Comparison of ENCODE assay signal across 8 cellular contexts in genomic region chr6:30541515-30542403, GRCh38. TPM values are rescaled to one million over a fixed set of nuclear protein-coding genes. Genes with fewer than 3 reads are reported as not detected.
A peak's percentile ranks its signal among the peaks of the same experiment; 100 is the strongest.
DNase-seq lines count a peak whose midpoint lies in the region; ATAC-seq and TF ChIP-seq lines count a peak whose summit lies in the region.

No MANE protein-coding gene starts in this region.

- no peak for TF ChIP-seq POLR2A in NB4 (IDR thresholded peaks at IDR 0.05; ENCODE audit: extremely low read depth, insufficient read length)

- DNase-seq in SIG-M5 treated with dmso at 0.1 percent for 504 hours (lab: John Stamatoyannopoulos, UW; ENCODE audit: unreplicated experiment) = peak; percentile 72
- no peak for DNase-seq in SIG-M5 (lab: John Stamatoyannopoulos, UW)
- peak; percentile 90 for DNase-seq in NB4 (ENCODE audit: low read depth)
- peak; percentile 76 for DNase-seq in activated naive CD4-positive, alpha-beta T cell treated with anti-CD3 and anti-CD28 coated beads, Interleukin-2, amount 50 U/mL, for 16 hours
- peak; percentile 78 for DNase-seq in glomerular endothelial cell (ENCODE audit: extremely low read depth, low read depth, low spot score)
- DNase-seq in omental fat pad (ENCODE audit: low spot score) = no peak
- peak; percentile 95 for DNase-seq in superior temporal gyrus (ENCODE audit: extremely low spot score)

- no peak overlapping the region for H3K4me3 ChIP-seq in NB4 (ENCODE audit: low read depth, low read length)

- ATAC-seq in SK-N-SH treated with all-trans-retinoic acid at 6 μM for 48 hours (peak; percentile 73), omental fat pad (ENCODE audit: low FRiP score) (peak; percentile 65)

- TF ChIP-seq CTCF in NB4 (IDR thresholded peaks at IDR 0.05; ENCODE audit: low read depth, low read length) = peak; percentile 99
- peak in 2 of 3 donors; percentile 47 to 82 for TF ChIP-seq CTCF in omental fat pad (IDR thresholded peaks at IDR 0.05)

TF ChIP-seq in SK-N-SH treated with all-trans-retinoic acid at 6 μM for 48 hours, 23 proteins besides CTCF, POLR2A, EP300 and RAD21:
- no peak for TF ChIP-seq TCF4 (CRISPR knock-in tag; IDR thresholded peaks at IDR 0.05; ENCODE audit: borderline replicate concordance)
- no peak for TF ChIP-seq TOX (CRISPR knock-in tag; IDR thresholded peaks at IDR 0.05; ENCODE audit: borderline replicate concordance)
- TF ChIP-seq ZFP3 (CRISPR knock-in tag; IDR thresholded peaks at IDR 0.05) = no peak
- TF ChIP-seq ZNF8 (CRISPR knock-in tag; IDR thresholded peaks at IDR 0.05) = no peak
- TF ChIP-seq ESRRG (CRISPR knock-in tag; IDR thresholded peaks at IDR 0.05) = no peak
- no peak for TF ChIP-seq ZFP30 (CRISPR knock-in tag; IDR thresholded peaks at IDR 0.05)
- no peak for TF ChIP-seq ZNF70 (CRISPR knock-in tag; IDR thresholded peaks at IDR 0.05)
- no peak for TF ChIP-seq POU6F1 (CRISPR knock-in tag; IDR thresholded peaks at IDR 0.05; ENCODE audit: borderline replicate concordance, low read depth)
TF ChIP-seq in SK-N-SH treated with all-trans-retinoic acid at 6 μM for 48 hours: peak in this region for 0.

RNA-seq across cellular contexts. Expression of gene GNL1, which starts 14.5 kb away (rescaled TPM):
- total RNA-seq in glomerular endothelial cell = 34.3 and 45.1 TPM in 2 replicates
- 10 to 100 TPM; 40.1 to 50.6 (median 43.7) TPM for total RNA-seq in omental fat pad

RNA-seq across cellular contexts. Expression of gene PRR3, which starts 15.3 kb away (rescaled TPM):
- total RNA-seq in glomerular endothelial cell = 6.1 and 7.9 TPM in 2 replicates
- 10 to 100 TPM in 1 of 4 donors, 1 to 10 TPM in 3; 5.0 to 10.4 (median 7.5) TPM for total RNA-seq in omental fat pad

RNA-seq across cellular contexts. Expression of gene ABCF1, which starts 29.5 kb away (rescaled TPM):
- 54.0 and 64.4 TPM in 2 replicates for total RNA-seq in glomerular endothelial cell
- total RNA-seq in omental fat pad = 10 to 100 TPM; 34.4 to 86.0 (median 51.1) TPM

RNA-seq across cellular contexts. Expression of gene HLA-E, which starts 52.5 kb away (rescaled TPM):
- total RNA-seq in glomerular endothelial cell = 412 and 601 TPM in 2 replicates
- 1,000 to 10,000 TPM in 1 of 4 donors, 100 to 1,000 TPM in 3; 562 to 1,653 (median 781) TPM for total RNA-seq in omental fat pad

Comparison
In these comparisons a context has a peak if more than half of its experiments do, and no peak if none do; other contexts are left out.
1. DNase-seq: peak in SIG-M5 treated with dmso at 0.1 percent for 504 hours (single experiment), NB4 (single experiment), activated naive CD4-positive, alpha-beta T cell treated with anti-CD3 and anti-CD28 coated beads, Interleukin-2, amount 50 U/mL, for 16 hours (single experiment), glomerular endothelial cell (single experiment) and superior temporal gyrus (single experiment); none in SIG-M5 (single experiment) and omental fat pad (single experiment).